26 cellular contexts compared by ENCODE assay signal in genomic region chr13:112200200-112200599, GRCh38.
"Had no signal": no experiment of that assay in that cellular context is flagged by ENCODE, and none has a peak within 500 bp of the region (broad histone marks: within the 10 kb centered on the region; RNA-seq: fewer than 3 reads in every experiment).

No MANE protein-coding gene starts in this region.

- H3K36me3 ChIP-seq: left ventricle myocardium inferior, pancreas, right lobe of liver, stomach, thyroid gland, transverse colon, upper lobe of right lung had no signal

- DNase-seq: head of caudate nucleus; hippocampal formation; kidney; left ventricle myocardium inferior; mesendoderm; naive B cell; natural killer cell; nephron progenitor cell; nucleus accumbens; pancreas; psoas muscle; right lobe of liver; stimulated activated CD4-positive, alpha-beta T cell treated with anti-CD3 and anti-CD28 coated beads, Interleukin-12 subunit alpha, Interleukin-12 subunit beta, amount 100 ng/mL, for 4 hours; stimulated activated CD4-positive, alpha-beta T cell treated with anti-CD3 and anti-CD28 coated beads, Interleukin-15, amount 100 ng/mL, for 24 hours; stimulated activated CD4-positive, alpha-beta T cell treated with anti-CD3 and anti-CD28 coated beads, Interleukin-2, amount 100 ng/mL, for 24 hours; stimulated activated CD4-positive, alpha-beta T cell treated with anti-CD3 and anti-CD28 coated beads, Interleukin-4, amount 100 ng/mL, for 1 hour; stimulated activated naive B cell treated with anti-CD40 and anti-IgM and Interleukin-4, amounts not matched to agents 10 μg/mL and 1 μg/mL and 100 μg/mL, for 72 hours; stimulated activated naive CD8-positive, alpha-beta T cell treated with anti-CD3 and anti-CD28 coated beads, Interleukin-15, Interleukin-2, amounts not matched to agents 100 U/mL and 50 U/mL, for 24 hours; stomach; testis; thyroid gland; transverse colon; upper lobe of right lung had no signal

- H3K27ac ChIP-seq: left ventricle myocardium inferior, pancreas, psoas muscle, right lobe of liver, skin epidermis, stomach, testis, thyroid gland, transverse colon, upper lobe of right lung had no signal

- H3K9me3 Mint-ChIP-seq: mesothelial cell of epicardium, natural killer cell, nephron progenitor cell had no signal

- H3K27ac Mint-ChIP-seq: mesothelial cell of epicardium; naive B cell; natural killer cell; nephron progenitor cell; stimulated activated naive B cell treated with anti-CD40 and anti-IgM and Interleukin-4, amounts not matched to agents 10 μg/mL and 1 μg/mL and 100 μg/mL, for 72 hours had no signal

- H3K4me1 Mint-ChIP-seq: mesothelial cell of epicardium, natural killer cell had no signal

- H3K4me3 Mint-ChIP-seq: mesothelial cell of epicardium; naive B cell; natural killer cell; nephron progenitor cell; stimulated activated naive B cell treated with anti-CD40 and anti-IgM and Interleukin-4, amounts not matched to agents 10 μg/mL and 1 μg/mL and 100 μg/mL, for 72 hours had no signal

- H3K4me3 ChIP-seq: left ventricle myocardium inferior, lung, pancreas, psoas muscle, right lobe of liver, skin epidermis, stomach, testis, thyroid gland, transverse colon, upper lobe of right lung had no signal

- H3K4me1 ChIP-seq: pancreas, psoas muscle, right lobe of liver, thyroid gland, upper lobe of right lung had no signal

- ATAC-seq: natural killer cell; pancreas; psoas muscle; right lobe of liver; stimulated activated naive B cell treated with anti-CD40 and anti-IgM and Interleukin-4, amounts not matched to agents 10 μg/mL and 1 μg/mL and 100 μg/mL, for 72 hours; stimulated activated naive CD8-positive, alpha-beta T cell treated with anti-CD3 and anti-CD28 coated beads, Interleukin-15, Interleukin-2, amounts not matched to agents 100 U/mL and 50 U/mL, for 24 hours; upper lobe of right lung had no signal

- H3K27me3 ChIP-seq: right lobe of liver, testis, thyroid gland had no signal

- H3K9me3 ChIP-seq: left ventricle myocardium inferior, pancreas, psoas muscle, right lobe of liver, stomach, testis, thyroid gland, transverse colon, upper lobe of right lung had no signal

- H3K36me3 Mint-ChIP-seq: mesothelial cell of epicardium; naive B cell; natural killer cell; stimulated activated naive B cell treated with anti-CD40 and anti-IgM and Interleukin-4, amounts not matched to agents 10 μg/mL and 1 μg/mL and 100 μg/mL, for 72 hours had no signal
